In genomic region chr2:78999410-78999809, GRCh38 we compare ENCODE assay signal across 13 cellular contexts. TPM values are rescaled to one million over a fixed set of nuclear protein-coding genes. Genes with fewer than 3 reads are reported as not detected.
A peak's percentile ranks its signal among the peaks of the same experiment; 100 is the strongest.
DNase-seq lines count a peak whose midpoint lies in the region; ATAC-seq and TF ChIP-seq lines count a peak whose summit lies in the region.
"Had no signal": no experiment of that assay in that cellular context is flagged by ENCODE, and none has a peak within 500 bp of the region (broad histone marks: within the 10 kb centered on the region; RNA-seq: fewer than 3 reads in every experiment).

No MANE protein-coding gene starts in this region.

- no peak overlapping the region for H3K27ac Mint-ChIP-seq in chondrocyte (ENCODE audit: unreplicated experiment)
- no peak overlapping the region for H3K27ac Mint-ChIP-seq in progenitor cell of endocrine pancreas
- no peak overlapping the region for H3K27ac Mint-ChIP-seq in effector memory CD8-positive, alpha-beta T cell
- H3K27ac Mint-ChIP-seq: activated CD4-positive, alpha-beta T cell treated with anti-CD3 and anti-CD28 coated beads, Interleukin-2, amount 10 ng/mL, durations not matched to agents 24 days and 14 days; IgD-negative memory B cell; naive B cell; stimulated activated effector memory CD8-positive, alpha-beta T cell treated with anti-CD3 and anti-CD28 coated beads, Interleukin-12 subunit alpha, Interleukin-12 subunit beta, amount 100 ng/mL, for 72 hours had no signal

- no peaks in the 10 kb centered on the region for H3K36me3 Mint-ChIP-seq in chondrocyte (ENCODE audit: low read depth)
- H3K36me3 Mint-ChIP-seq in progenitor cell of endocrine pancreas (ENCODE audit: insufficient read depth): no peaks in the 10 kb centered on the region
- H3K36me3 Mint-ChIP-seq in effector memory CD8-positive, alpha-beta T cell (ENCODE audit: insufficient read depth): no peaks in the 10 kb centered on the region
- H3K36me3 Mint-ChIP-seq: IgD-negative memory B cell; stimulated activated effector memory CD8-positive, alpha-beta T cell treated with anti-CD3 and anti-CD28 coated beads, Interleukin-12 subunit alpha, Interleukin-12 subunit beta, amount 100 ng/mL, for 72 hours had no signal

- peak; percentile 37 for TF ChIP-seq CTCF in NB4 (IDR thresholded peaks at IDR 0.05; ENCODE audit: low read depth, low read length)
- TF ChIP-seq CTCF in chondrocyte (IDR thresholded peaks at IDR 0.05): peak; percentile 78
- peak; percentile 67 for TF ChIP-seq CTCF in progenitor cell of endocrine pancreas (IDR thresholded peaks at IDR 0.05; ENCODE audit: unreplicated experiment)

- H3K27me3 Mint-ChIP-seq in chondrocyte (ENCODE audit: low read depth): peaks cover 22% of the 10 kb centered on the region
- peaks cover 27% of the 10 kb centered on the region for H3K27me3 Mint-ChIP-seq in progenitor cell of endocrine pancreas
- H3K27me3 Mint-ChIP-seq in effector memory CD8-positive, alpha-beta T cell: peaks cover 2 to 7% of the 10 kb centered on the region in 2 donors

- TF ChIP-seq POLR2A in NB4 (IDR thresholded peaks at IDR 0.05; ENCODE audit: extremely low read depth, insufficient read length): no peak

- DNase-seq in NCI-H146 (lab: John Stamatoyannopoulos, UW) (peak; percentile 6), NCI-H146 treated with DMSO at 0.1 percent for 48 hours (lab: John Stamatoyannopoulos, UW; ENCODE audit: unreplicated experiment) (no peak), NB4 (ENCODE audit: low read depth) (peak; percentile 22), chondrocyte (ENCODE audit: low spot score) (no peak), progenitor cell of endocrine pancreas (ENCODE audit: low spot score, unreplicated experiment) (no peak)
- no peak for DNase-seq in effector memory CD8-positive, alpha-beta T cell
- DNase-seq: activated CD4-positive, alpha-beta T cell treated with anti-CD3 and anti-CD28 coated beads, Interleukin-2, amount 10 ng/mL, durations not matched to agents 24 days and 14 days; effector CD8-positive, alpha-beta T cell; naive B cell had no signal

- ATAC-seq in effector memory CD8-positive, alpha-beta T cell (replicated peaks): no peak
- no peak for ATAC-seq in HG02610 (IDR thresholded peaks at IDR 0.05; ENCODE audit: unreplicated experiment)
- ATAC-seq in HG02759 (IDR thresholded peaks at IDR 0.05; ENCODE audit: unreplicated experiment): no peak
- ATAC-seq: stimulated activated effector memory CD8-positive, alpha-beta T cell treated with anti-CD3 and anti-CD28 coated beads, Interleukin-12 subunit alpha, Interleukin-12 subunit beta, amount 100 ng/mL, for 72 hours had no signal

- H3K9me3 Mint-ChIP-seq in chondrocyte (ENCODE audit: low read depth) (no peaks in the 10 kb centered on the region), progenitor cell of endocrine pancreas (ENCODE audit: low read depth) (no peaks in the 10 kb centered on the region)
- H3K9me3 Mint-ChIP-seq in effector memory CD8-positive, alpha-beta T cell: peaks cover 5 to 26% of the 10 kb centered on the region in 2 donors
- H3K9me3 Mint-ChIP-seq: activated CD4-positive, alpha-beta T cell treated with anti-CD3 and anti-CD28 coated beads, Interleukin-2, amount 10 ng/mL, durations not matched to agents 24 days and 14 days had no signal

- no peak overlapping the region for H3K4me3 ChIP-seq in NB4 (ENCODE audit: low read depth, low read length)

- H3K4me1 Mint-ChIP-seq in chondrocyte (ENCODE audit: low read depth) (no peaks in the 10 kb centered on the region), progenitor cell of endocrine pancreas (ENCODE audit: low read depth) (peaks cover 2% of the 10 kb centered on the region)
- no peaks in the 10 kb centered on the region for H3K4me1 Mint-ChIP-seq in effector memory CD8-positive, alpha-beta T cell (ENCODE audit: low read depth in 2 of 2)
- H3K4me1 Mint-ChIP-seq: activated CD4-positive, alpha-beta T cell treated with anti-CD3 and anti-CD28 coated beads, Interleukin-2, amount 10 ng/mL, durations not matched to agents 24 days and 14 days; IgD-negative memory B cell; stimulated activated effector memory CD8-positive, alpha-beta T cell treated with anti-CD3 and anti-CD28 coated beads, Interleukin-12 subunit alpha, Interleukin-12 subunit beta, amount 100 ng/mL, for 72 hours had no signal

- no peak overlapping the region for H3K4me3 Mint-ChIP-seq in chondrocyte (ENCODE audit: unreplicated experiment)
- no peak overlapping the region for H3K4me3 Mint-ChIP-seq in progenitor cell of endocrine pancreas (ENCODE audit: low read depth)
- H3K4me3 Mint-ChIP-seq in effector memory CD8-positive, alpha-beta T cell: no peak overlapping the region
- H3K4me3 Mint-ChIP-seq: activated CD4-positive, alpha-beta T cell treated with anti-CD3 and anti-CD28 coated beads, Interleukin-2, amount 10 ng/mL, durations not matched to agents 24 days and 14 days; IgD-negative memory B cell; naive B cell; stimulated activated effector memory CD8-positive, alpha-beta T cell treated with anti-CD3 and anti-CD28 coated beads, Interleukin-12 subunit alpha, Interleukin-12 subunit beta, amount 100 ng/mL, for 72 hours had no signal

RNA-seq across cellular contexts. Expression of gene REG3G, which starts 26.1 kb away (rescaled TPM):
- total RNA-seq in chondrocyte (not detected in 3 replicates), progenitor cell of endocrine pancreas (not detected in 2 replicates)
- total RNA-seq: activated CD4-positive, alpha-beta T cell treated with anti-CD3 and anti-CD28 coated beads, Interleukin-2, amount 10 ng/mL, durations not matched to agents 24 days and 14 days had no signal

Comparison
In these comparisons a context has a peak if more than half of its experiments do, and no peak if none do; other contexts are left out.
1. DNase-seq: peak in NCI-H146 (single experiment) and NB4 (single experiment); none in NCI-H146 treated with DMSO at 0.1 percent for 48 hours (single experiment), chondrocyte (single experiment), progenitor cell of endocrine pancreas (single experiment) and effector memory CD8-positive, alpha-beta T cell (0 of 3).
2. Peak in every context shown above with its lines, with median percentiles within 50 percentile points of each other: CTCF ChIP-seq.